In the genomic region with DNA sequence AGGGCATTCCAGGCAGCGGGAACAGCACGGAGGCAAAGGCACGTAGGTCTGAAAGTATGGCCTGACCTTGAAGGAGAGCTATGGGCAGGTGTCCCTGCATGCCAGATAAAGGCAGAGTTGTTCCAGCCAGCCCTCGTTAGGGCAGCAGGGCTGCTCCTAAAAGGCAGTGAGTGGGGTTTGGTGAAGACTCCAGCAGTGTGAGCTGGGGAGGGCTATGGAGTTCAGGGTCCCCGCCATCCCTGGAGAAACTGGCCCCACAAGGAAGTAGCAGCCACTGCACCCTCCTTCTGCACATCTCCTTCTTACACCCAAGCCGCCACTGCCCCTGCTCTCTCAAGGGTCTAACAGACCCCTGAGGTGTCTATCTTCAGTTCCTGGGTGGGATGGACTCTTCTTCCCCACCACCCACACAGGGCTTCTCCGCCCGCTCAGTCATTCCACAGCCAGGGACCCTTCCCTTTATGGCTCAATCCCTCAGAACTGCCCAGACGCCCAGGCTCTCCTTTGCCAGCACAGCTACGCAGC, we compare ENCODE assay signal across 10 cellular contexts. TPM values are rescaled to one million over a fixed set of nuclear protein-coding genes. Genes with fewer than 3 reads are reported as not detected.
DNase-seq lines count a peak whose midpoint lies in the region; ATAC-seq and TF ChIP-seq lines count a peak whose summit lies in the region.
"Had no signal": no experiment of that assay in that cellular context is flagged by ENCODE, and none has a peak within 500 bp of the region (broad histone marks: within the 10 kb centered on the region; RNA-seq: fewer than 3 reads in every experiment).

No MANE protein-coding gene starts in this region.

- peak overlapping the region; percentile 92 for H3K4me3 Mint-ChIP-seq in central memory CD8-positive, alpha-beta T cell

- peak overlapping the region; percentile 78 for H3K9ac ChIP-seq in mucosa of stomach (ENCODE audit: low read length)

- ATAC-seq in heart left ventricle (no peak), Right ventricle myocardium inferior (no peak), GM18873 (IDR thresholded peaks at IDR 0.05; ENCODE audit: low FRiP score, unreplicated experiment) (no peak)
- ATAC-seq in central memory CD8-positive, alpha-beta T cell (replicated peaks; ENCODE audit: extremely low read depth, poor library complexity, severe bottlenecking), result no peak

- H3K9me3 Mint-ChIP-seq in central memory CD8-positive, alpha-beta T cell, result no peaks in the 10 kb centered on the region

- 50 to 61% (median 56%) methylated on average over 10 of the region's 10 CpGs for WGBS in heart left ventricle, 4 donors

- intact Hi-C loops in heart left ventricle (cut with DNase I) (no loop called here), Right ventricle myocardium inferior (cut with DNase I) (no loop called here), vagina (cut with DNase I) (no loop called here)

- TF ChIP-seq POLR2A in heart left ventricle (IDR thresholded peaks at IDR 0.05) (no peak), vagina (IDR thresholded peaks at IDR 0.05) (no peak)

- H3K27me3 ChIP-seq in heart left ventricle (no peaks in the 10 kb centered on the region), mucosa of stomach (ENCODE audit: control insufficient read depth, insufficient read depth, low read length) (no peaks in the 10 kb centered on the region), vagina (no peaks in the 10 kb centered on the region)
- H3K27me3 ChIP-seq: pancreas had no signal

- H3K4me1 ChIP-seq in heart left ventricle (peaks cover 0 to 90% (median 55%) of the 10 kb centered on the region in 12 donors), mucosa of stomach (ENCODE audit: control insufficient read depth, insufficient read depth, low read length) (peaks cover 60% of the 10 kb centered on the region), vagina (peaks cover 90% of the 10 kb centered on the region)
- H3K4me1 ChIP-seq: pancreas had no signal

- H3K27me3 Mint-ChIP-seq in central memory CD8-positive, alpha-beta T cell, result no peaks in the 10 kb centered on the region

- H3K27ac Mint-ChIP-seq in central memory CD8-positive, alpha-beta T cell (ENCODE audit: low read depth), result peak overlapping the region; percentile 96

- peak overlapping the region; percentile 16 to 87 (median 66) for H3K4me3 ChIP-seq in heart left ventricle
- peak overlapping the region; percentile 43 for H3K4me3 ChIP-seq in mucosa of stomach (ENCODE audit: low read length)
- peak overlapping the region; percentile 55 to 63 for H3K4me3 ChIP-seq in vagina

- peaks cover 94% of the 10 kb centered on the region for H3K4me1 Mint-ChIP-seq in central memory CD8-positive, alpha-beta T cell

- DNase-seq in heart left ventricle, result peak in 1 of 5 donors; percentile 22
- DNase-seq in Right ventricle myocardium inferior (ENCODE audit: missing footprints), result no peak
- DNase-seq in central memory CD8-positive, alpha-beta T cell (ENCODE audit: low spot score in 2 of 2), result no peak
- no peak for DNase-seq in vagina (ENCODE audit: extremely low spot score in 2 of 2)
- DNase-seq in NCI-H1417 treated with DMSO at 0.1 percent for 48 hours (lab: John Stamatoyannopoulos, UW), result no peak
- no peak for DNase-seq in hippocampal formation (lab: John Stamatoyannopoulos, UW)
- DNase-seq: pancreas had no signal

- no peak for TF ChIP-seq CTCF in heart left ventricle (IDR thresholded peaks at IDR 0.05)
- no peak for TF ChIP-seq CTCF in vagina (IDR thresholded peaks at IDR 0.05)

- H3K9me3 ChIP-seq in heart left ventricle (no peaks in the 10 kb centered on the region), mucosa of stomach (ENCODE audit: control insufficient read depth, low read length) (no peaks in the 10 kb centered on the region), vagina (no peaks in the 10 kb centered on the region)
- H3K9me3 ChIP-seq: pancreas had no signal

- H3K27ac ChIP-seq in heart left ventricle (peak overlapping the region; percentile 2 to 97 (median 84)), vagina (peak overlapping the region; percentile 87)

- no peaks in the 10 kb centered on the region for H3K36me3 ChIP-seq in heart left ventricle
- H3K36me3 ChIP-seq in mucosa of stomach (ENCODE audit: control insufficient read depth, insufficient read depth, low read length), result no peaks in the 10 kb centered on the region
- no peaks in the 10 kb centered on the region for H3K36me3 ChIP-seq in vagina
- H3K36me3 ChIP-seq: pancreas had no signal

- peaks cover 80% of the 10 kb centered on the region for H3K36me3 Mint-ChIP-seq in central memory CD8-positive, alpha-beta T cell (ENCODE audit: insufficient read depth)

RNA-seq across cellular contexts. Expression of a gene that starts 1.4 kb away (rescaled TPM):
- total RNA-seq in heart left ventricle (10 to 100 TPM in 2 of 9 donors, 1 to 10 TPM in 7; 2.5 to 30.8 (median 4.3) TPM), Right ventricle myocardium inferior (7.1 TPM), vagina (55.0 TPM)
- 1 to 10 TPM; 4.4 to 4.6 TPM for polyA plus RNA-seq in heart left ventricle

RNA-seq across cellular contexts. Expression of a gene that starts 56.8 kb away (rescaled TPM):
- total RNA-seq in heart left ventricle (not detected), Right ventricle myocardium inferior (not detected), vagina (not detected)
- polyA plus RNA-seq in heart left ventricle, result under 1 TPM in 1 of 2 donors, not detected in 1; 0.14 TPM
- total RNA-seq: activated CD8-positive, alpha-beta memory T cell treated with anti-CD3 and anti-CD28 coated beads for 36 hours had no signal
